1 cellular context compared by ENCODE assay signal in genomic region chr19:1441022-1441426, GRCh38.
TF ChIP-seq lines count a peak whose summit lies in the region.

No MANE protein-coding gene starts in this region.

TF ChIP-seq in GM23338, 12 proteins besides CTCF, POLR2A, EP300 and RAD21 (continued from another document):
- TF ChIP-seq ZNF462 (CRISPR knock-in tag; IDR thresholded peaks at IDR 0.05) (no peak), ETS1 (IDR thresholded peaks at IDR 0.05) (no peak), ZNF331 (CRISPR knock-in tag; IDR thresholded peaks at IDR 0.05; ENCODE audit: low read depth) (no peak), JUNB (IDR thresholded peaks at IDR 0.05; ENCODE audit: unreplicated experiment) (no peak), ZNF114 (CRISPR knock-in tag; IDR thresholded peaks at IDR 0.05) (no peak), CREB1 (CRISPR knock-in tag; IDR thresholded peaks at IDR 0.05; ENCODE audit: low read depth) (no peak)
